8 cellular contexts compared by ENCODE assay signal in the genomic region with DNA sequence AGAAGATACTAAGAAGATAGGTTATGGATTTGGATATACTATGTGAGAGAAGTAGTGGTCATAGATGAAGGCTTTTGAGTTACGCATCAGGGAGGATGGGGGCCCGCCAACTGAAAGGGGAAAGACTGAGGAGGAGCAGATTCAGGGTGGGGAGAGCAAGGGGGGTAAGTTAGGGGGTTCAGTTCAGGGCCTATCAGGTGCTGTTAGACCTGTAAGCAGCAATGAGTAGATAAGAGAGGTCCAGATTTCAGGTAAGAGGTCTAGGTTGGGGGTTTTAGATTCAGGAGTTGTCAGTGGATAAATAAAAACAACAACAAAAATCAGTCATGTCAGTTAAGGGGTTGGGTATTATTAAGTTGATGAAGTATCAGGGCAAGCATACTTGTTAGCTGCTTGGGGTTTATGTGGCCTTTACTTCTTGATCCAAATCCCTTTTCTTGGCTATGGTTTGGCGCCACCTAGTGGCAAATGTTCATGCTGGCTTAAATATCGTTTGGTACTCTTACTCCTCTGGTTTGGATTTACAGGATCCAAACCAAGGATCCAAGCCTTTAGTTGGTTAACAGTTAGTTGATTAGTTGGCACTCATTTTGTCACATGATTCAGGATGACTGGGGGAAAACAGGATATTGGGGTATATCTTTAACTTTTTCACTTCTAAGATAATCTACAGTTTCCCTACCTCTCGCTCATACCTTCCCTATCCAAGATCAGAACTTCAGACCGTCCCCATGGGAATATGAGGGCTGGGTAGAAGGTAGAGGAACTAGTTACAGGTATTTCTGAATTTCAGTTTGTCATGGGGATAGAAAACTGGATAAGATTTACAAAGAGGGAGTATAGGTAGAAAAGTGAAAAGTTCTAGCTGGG.
DNase-seq lines count a peak whose midpoint lies in the region; ATAC-seq and TF ChIP-seq lines count a peak whose summit lies in the region.

No MANE protein-coding gene starts in this region.

- H3K27ac ChIP-seq in DOHH2 (ENCODE audit: low read depth, low read length) (no peak overlapping the region), Peyer's patch (peak overlapping the region in 2 of 4 donors; percentile 15 to 23), fibroblast of lung (ENCODE audit: insufficient read depth, low read length) (no peak overlapping the region)

- ATAC-seq in activated T-cell treated with anti-CD3 and anti-CD28 coated beads, Interleukin-2, amount 50 U/mL, for 4 hours: peak; percentile 83 to 86
- ATAC-seq in HG02938 (IDR thresholded peaks at IDR 0.05; ENCODE audit: unreplicated experiment): no peak

- peak; percentile 88 for TF ChIP-seq CTCF in DOHH2 (IDR thresholded peaks at IDR 0.05; ENCODE audit: low read depth, low read length, poor library complexity, severe bottlenecking)
- peak; percentile 89 to 95 (median 92) for TF ChIP-seq CTCF in Peyer's patch (IDR thresholded peaks at IDR 0.05)
- peak; percentile 79 to 94 for TF ChIP-seq CTCF in fibroblast of lung (conservative IDR thresholded peaks at IDR 0.05 in 1 of 2, IDR thresholded peaks at IDR 0.05 in 1 of 2; ENCODE audit: low read depth in 1 of 2, low read length in 2 of 2)
- peak; percentile 97 for TF ChIP-seq CTCF in nephron progenitor cell (IDR thresholded peaks at IDR 0.05)

- no peaks in the 10 kb centered on the region for H3K9me2 ChIP-seq in DOHH2 (replicated peaks; ENCODE audit: control insufficient read depth, low read length)

- H3K4me2 ChIP-seq in DOHH2 (ENCODE audit: low read length): no peak overlapping the region
- no peak overlapping the region for H3K4me2 ChIP-seq in fibroblast of lung (ENCODE audit: extremely low read depth, insufficient read depth, low read length)

- peak overlapping the region; percentile 34 for H3K27ac Mint-ChIP-seq in nephron progenitor cell

- no peaks in the 10 kb centered on the region for H3K27me3 Mint-ChIP-seq in activated T-cell treated with anti-CD3 and anti-CD28 coated beads, Interleukin-2, amount 50 U/mL, for 4 hours (ENCODE audit: low read depth)
- peaks cover 4% of the 10 kb centered on the region for H3K27me3 Mint-ChIP-seq in nephron progenitor cell (ENCODE audit: low read depth, poor library complexity)

- H3K79me2 ChIP-seq in DOHH2 (ENCODE audit: control insufficient read depth, low read length) (no peaks in the 10 kb centered on the region), fibroblast of lung (ENCODE audit: control insufficient read depth, insufficient read depth, low read length) (no peaks in the 10 kb centered on the region)

- H3K4me3 ChIP-seq in DOHH2 (ENCODE audit: low read length) (no peak overlapping the region), Peyer's patch (no peak overlapping the region), fibroblast of lung (replicated peaks in 1 of 4; ENCODE audit: control extremely low read depth in 1 of 4, insufficient read depth in 1 of 4, low read depth in 3 of 4, low read length in 4 of 4) (no peak overlapping the region)

- 0 out of 2 replicates have a peak, but pooled peaks cover 2% of the 10 kb centered on the region for H3F3A ChIP-seq in DOHH2 (ENCODE audit: control insufficient read depth, insufficient read depth)

- no peak for TF ChIP-seq POLR2A in Peyer's patch (IDR thresholded peaks at IDR 0.05)

- no peak overlapping the region for H3K4me3 Mint-ChIP-seq in activated T-cell treated with anti-CD3 and anti-CD28 coated beads, Interleukin-2, amount 50 U/mL, for 4 hours
- no peak overlapping the region for H3K4me3 Mint-ChIP-seq in nephron progenitor cell

- DNase-seq in LHCN-M2 (ENCODE audit: low read depth) (peak; percentile 80), Peyer's patch (peak; percentile 71 to 97 (median 90)), fibroblast of lung (ENCODE audit: low read depth in 2 of 2) (peak; percentile 76 to 92), nephron progenitor cell (peak; percentile 85)
- peak; percentile 85 for DNase-seq in activated T-cell treated with anti-CD3 and anti-CD28 coated beads, Interleukin-2, amount 50 U/mL, for 4 hours
- DNase-seq in stimulated activated naive CD4-positive, alpha-beta T cell treated with Interleukin-2 at 50 U/mL for 16 hours (lab: John Stamatoyannopoulos, UW): peak; percentile 74

- peaks cover 20% of the 10 kb centered on the region for H3K36me3 Mint-ChIP-seq in activated T-cell treated with anti-CD3 and anti-CD28 coated beads, Interleukin-2, amount 50 U/mL, for 4 hours (ENCODE audit: insufficient read depth)
- H3K36me3 Mint-ChIP-seq in nephron progenitor cell (ENCODE audit: low read depth): peaks cover 21% of the 10 kb centered on the region

- no peak overlapping the region for H2AFZ ChIP-seq in fibroblast of lung (ENCODE audit: low read length)

- H3K4me1 Mint-ChIP-seq in activated T-cell treated with anti-CD3 and anti-CD28 coated beads, Interleukin-2, amount 50 U/mL, for 4 hours (ENCODE audit: low read depth): peaks cover 42% of the 10 kb centered on the region
- peaks cover 6% of the 10 kb centered on the region for H3K4me1 Mint-ChIP-seq in nephron progenitor cell

- no peak overlapping the region for H3K9ac ChIP-seq in fibroblast of lung (ENCODE audit: insufficient read depth, low read length)

- H3K9me3 ChIP-seq in DOHH2 (ENCODE audit: control insufficient read depth, insufficient read depth, low read length): no peaks in the 10 kb centered on the region
- no peaks in the 10 kb centered on the region for H3K9me3 ChIP-seq in Peyer's patch
- H3K9me3 ChIP-seq in fibroblast of lung (ENCODE audit: control insufficient read depth, insufficient read depth, low read depth, low read length): no peaks in the 10 kb centered on the region

- H3K36me3 ChIP-seq in DOHH2 (ENCODE audit: control insufficient read depth, low read length) (peaks cover 17% of the 10 kb centered on the region), Peyer's patch (peaks cover 0 to 22% (median 0%) of the 10 kb centered on the region in 3 donors), fibroblast of lung (ENCODE audit: control insufficient read depth, insufficient read depth, low read length) (peaks cover 1% of the 10 kb centered on the region)

- H3K4me1 ChIP-seq in DOHH2 (ENCODE audit: control insufficient read depth, low read length) (no peaks in the 10 kb centered on the region), Peyer's patch (peaks cover 0 to 3% (median 0%) of the 10 kb centered on the region in 4 donors), fibroblast of lung (ENCODE audit: control insufficient read depth, extremely low read depth, insufficient read depth, low read length) (no peaks in the 10 kb centered on the region)

- H4K20me1 ChIP-seq in DOHH2 (ENCODE audit: control insufficient read depth, insufficient read depth, low read depth, low read length): peaks cover 4% of the 10 kb centered on the region; the same call in 1 of the 2 replicates
- no peaks in the 10 kb centered on the region for H4K20me1 ChIP-seq in fibroblast of lung (ENCODE audit: control insufficient read depth, extremely low read depth, insufficient read depth, low read length)

- H3K27me3 ChIP-seq in DOHH2 (ENCODE audit: control insufficient read depth, low read length): no peaks in the 10 kb centered on the region
- no peaks in the 10 kb centered on the region for H3K27me3 ChIP-seq in Peyer's patch
- H3K27me3 ChIP-seq in fibroblast of lung (ENCODE audit: control insufficient read depth, insufficient read depth, low read length): no peaks in the 10 kb centered on the region

- no peaks in the 10 kb centered on the region for H3K9me3 Mint-ChIP-seq in activated T-cell treated with anti-CD3 and anti-CD28 coated beads, Interleukin-2, amount 50 U/mL, for 4 hours
- H3K9me3 Mint-ChIP-seq in nephron progenitor cell: no peaks in the 10 kb centered on the region
